ENCODE assay signal across 22 cellular contexts in the genomic region with DNA sequence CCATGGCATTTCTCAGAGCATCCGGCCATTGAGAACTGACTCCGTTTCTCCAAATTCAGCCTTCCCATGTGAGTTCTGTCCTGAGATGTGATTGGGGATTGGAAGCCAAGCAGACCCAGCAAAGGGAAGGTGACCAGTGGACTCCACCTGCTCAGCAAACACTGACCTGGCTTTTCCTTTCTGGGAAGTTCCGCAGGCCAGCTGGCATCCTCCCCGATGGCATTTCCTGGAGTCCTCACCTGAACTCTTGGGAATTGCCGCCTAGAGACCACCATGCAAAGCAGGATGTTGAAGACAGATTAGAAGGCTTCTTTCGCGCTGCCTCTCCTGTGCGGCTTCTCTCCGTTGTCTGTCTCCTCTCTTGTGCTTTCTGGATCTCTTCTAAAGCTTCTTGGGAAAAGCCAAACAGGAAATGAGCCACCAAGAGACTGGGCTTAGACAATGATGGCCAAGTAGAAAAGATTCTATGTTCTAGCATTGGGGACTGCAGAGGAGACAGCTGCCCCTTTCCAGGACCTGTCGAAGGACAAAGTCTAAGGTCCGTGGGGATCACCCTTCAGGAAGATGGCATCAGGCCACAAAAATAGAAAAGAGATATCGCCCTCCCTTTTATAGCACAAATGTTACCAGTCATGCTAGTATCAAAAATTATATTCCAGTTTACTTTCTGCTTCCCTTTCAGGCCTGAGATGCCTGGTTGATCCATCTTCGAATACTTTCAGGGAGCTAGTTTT.
"Had no signal": no experiment of that assay in that cellular context is flagged by ENCODE, and none has a peak within 500 bp of the region (broad histone marks: within the 10 kb centered on the region; RNA-seq: fewer than 3 reads in every experiment).

No MANE protein-coding gene starts in this region.

- H3K4me1 ChIP-seq: gastrocnemius medialis, sigmoid colon, spleen had no signal

- H3K9me3 Mint-ChIP-seq: activated CD4-positive, alpha-beta T cell treated with anti-CD3 and anti-CD28 coated beads, Interleukin-2, amount 10 ng/mL, durations not matched to agents 24 days and 14 days; activated naive CD4-positive, alpha-beta T cell treated with anti-CD3 and anti-CD28 coated beads for 36 hours; activated T-cell treated with anti-CD3 and anti-CD28 coated beads, Interleukin-2, amount 50 U/mL, for 4 hours; brain; neural progenitor cell; stimulated activated memory B cell treated with anti-CD40 and anti-IgM and Interleukin-4, amounts not matched to agents 10 μg/mL and 1 μg/mL and 100 μg/mL, for 72 hours; T-cell had no signal

- H3K27me3 Mint-ChIP-seq: brain; stimulated activated memory B cell treated with anti-CD40 and anti-IgM and Interleukin-4, amounts not matched to agents 10 μg/mL and 1 μg/mL and 100 μg/mL, for 72 hours had no signal

- H3K9ac ChIP-seq: neural progenitor cell, parathyroid adenoma had no signal

- H3K36me3 Mint-ChIP-seq: brain; neural progenitor cell; stimulated activated memory B cell treated with anti-CD40 and anti-IgM and Interleukin-4, amounts not matched to agents 10 μg/mL and 1 μg/mL and 100 μg/mL, for 72 hours; T-cell had no signal

- H2AFZ ChIP-seq: neural progenitor cell, parathyroid adenoma had no signal

- H3K27me3 ChIP-seq: gastrocnemius medialis, heart right ventricle, neural progenitor cell, sigmoid colon, spleen had no signal

- H3K4me1 Mint-ChIP-seq: stimulated activated memory B cell treated with anti-CD40 and anti-IgM and Interleukin-4, amounts not matched to agents 10 μg/mL and 1 μg/mL and 100 μg/mL, for 72 hours had no signal

- ATAC-seq: activated CD8-positive, alpha-beta T cell treated with anti-CD3 and anti-CD28 coated beads, Interleukin-2, amount 10 ng/mL, durations not matched to agents 7 days and 5 days; activated T-cell treated with anti-CD3 and anti-CD28 coated beads, Interleukin-2, amount 50 U/mL, for 4 hours; esophagus mucosa; gastrocnemius medialis; heart right ventricle; left cardiac atrium; SK-N-SH treated with all-trans-retinoic acid at 6 μM for 48 hours; stimulated activated memory B cell treated with anti-CD40 and anti-IgM and Interleukin-4, amounts not matched to agents 10 μg/mL and 1 μg/mL and 100 μg/mL, for 72 hours; T-cell had no signal

- DNase-seq: activated CD4-positive, alpha-beta T cell treated with anti-CD3 and anti-CD28 coated beads, Interleukin-2, amount 10 ng/mL, durations not matched to agents 24 days and 14 days; activated CD8-positive, alpha-beta T cell treated with anti-CD3 and anti-CD28 coated beads, Interleukin-2, amount 10 ng/mL, durations not matched to agents 7 days and 5 days; activated naive CD4-positive, alpha-beta T cell treated with anti-CD3 and anti-CD28 coated beads for 36 hours; activated T-cell treated with anti-CD3 and anti-CD28 coated beads, Interleukin-2, amount 50 U/mL, for 4 hours; central memory CD4-positive, alpha-beta T cell; cortex of kidney; effector CD4-positive, alpha-beta T cell; gastrocnemius medialis; heart right ventricle; left cardiac atrium; sigmoid colon; spleen; stimulated activated CD4-positive, alpha-beta T cell treated with anti-CD3 and anti-CD28 coated beads, Interleukin-4, amount 100 ng/mL, for 4 hours; T-cell had no signal

- H3K4me3 ChIP-seq: gastrocnemius medialis, heart right ventricle, lung, neural progenitor cell, sigmoid colon, spleen, thoracic aorta had no signal

- H3K4me3 Mint-ChIP-seq: activated CD4-positive, alpha-beta T cell treated with anti-CD3 and anti-CD28 coated beads, Interleukin-2, amount 10 ng/mL, durations not matched to agents 24 days and 14 days; activated CD8-positive, alpha-beta T cell treated with anti-CD3 and anti-CD28 coated beads, Interleukin-2, amount 10 ng/mL, durations not matched to agents 7 days and 5 days; activated naive CD4-positive, alpha-beta T cell treated with anti-CD3 and anti-CD28 coated beads for 36 hours; activated T-cell treated with anti-CD3 and anti-CD28 coated beads, Interleukin-2, amount 50 U/mL, for 4 hours; brain; neural progenitor cell; stimulated activated memory B cell treated with anti-CD40 and anti-IgM and Interleukin-4, amounts not matched to agents 10 μg/mL and 1 μg/mL and 100 μg/mL, for 72 hours; T-cell had no signal

- H3K79me2 ChIP-seq: parathyroid adenoma had no signal

- H3K27ac ChIP-seq: gastrocnemius medialis, heart right ventricle, neural progenitor cell, parathyroid adenoma, sigmoid colon, spleen, thoracic aorta had no signal

- H3K27ac Mint-ChIP-seq: activated CD4-positive, alpha-beta T cell treated with anti-CD3 and anti-CD28 coated beads, Interleukin-2, amount 10 ng/mL, durations not matched to agents 24 days and 14 days; activated CD8-positive, alpha-beta T cell treated with anti-CD3 and anti-CD28 coated beads, Interleukin-2, amount 10 ng/mL, durations not matched to agents 7 days and 5 days; activated naive CD4-positive, alpha-beta T cell treated with anti-CD3 and anti-CD28 coated beads for 36 hours; stimulated activated memory B cell treated with anti-CD40 and anti-IgM and Interleukin-4, amounts not matched to agents 10 μg/mL and 1 μg/mL and 100 μg/mL, for 72 hours; T-cell had no signal

- H3K9me3 ChIP-seq: gastrocnemius medialis, heart right ventricle, sigmoid colon, spleen, thoracic aorta had no signal

- H3K36me3 ChIP-seq: gastrocnemius medialis, heart right ventricle, neural progenitor cell, sigmoid colon, spleen, thoracic aorta had no signal

- H3K4me2 ChIP-seq: neural progenitor cell had no signal
